8 cellular contexts compared by ENCODE assay signal in genomic region chr2:17148298-17149228, GRCh38.
DNase-seq lines count a peak whose midpoint lies in the region; ATAC-seq and TF ChIP-seq lines count a peak whose summit lies in the region.

No MANE protein-coding gene starts in this region.

- H3K36me3 Mint-ChIP-seq in brain (no peaks in the 10 kb centered on the region), nephron progenitor cell (ENCODE audit: low read depth) (no peaks in the 10 kb centered on the region)
- H3K36me3 Mint-ChIP-seq in activated naive CD4-positive, alpha-beta T cell treated with anti-CD3 and anti-CD28 coated beads, Interleukin-2, amount 50 U/mL, for 72 hours: no peaks in the 10 kb centered on the region

- H3K4me3 Mint-ChIP-seq in brain: no peak overlapping the region
- peak overlapping the region; percentile 4 for H3K4me3 Mint-ChIP-seq in nephron progenitor cell

- TF ChIP-seq CTCF in GM12874 (IDR thresholded peaks at IDR 0.05; ENCODE audit: insufficient read depth, low read depth, low read length) (0 out of 2 replicates have a peak, but pooled peaks have one; percentile 22), brain (conservative IDR thresholded peaks at IDR 0.05) (peak; percentile 45 to 71), nephron progenitor cell (IDR thresholded peaks at IDR 0.05) (peak; percentile 39)

- H3K4me1 Mint-ChIP-seq in brain (peaks cover 19% of the 10 kb centered on the region), nephron progenitor cell (peaks cover 42% of the 10 kb centered on the region)

- no peaks in the 10 kb centered on the region for H3K9me3 Mint-ChIP-seq in brain
- H3K9me3 Mint-ChIP-seq in nephron progenitor cell: no peaks in the 10 kb centered on the region
- H3K9me3 Mint-ChIP-seq in activated naive CD4-positive, alpha-beta T cell treated with anti-CD3 and anti-CD28 coated beads, Interleukin-2, amount 50 U/mL, for 72 hours: peaks cover 7 to 10% of the 10 kb centered on the region in 2 donors

- peak; percentile 1 for DNase-seq in M059J (ENCODE audit: low read depth)
- peak; percentile 36 for DNase-seq in nephron progenitor cell
- no peak for DNase-seq in activated naive CD4-positive, alpha-beta T cell treated with anti-CD3 and anti-CD28 coated beads, Interleukin-2, amount 50 U/mL, for 72 hours (ENCODE audit: low spot score in 2 of 2)
- no peak for DNase-seq in occipital lobe (lab: John Stamatoyannopoulos, UW)
- DNase-seq in NCI-H1105 (lab: John Stamatoyannopoulos, UW): no peak

- peak overlapping the region in 1 of 5 experiments; percentile 43 for H3K27ac Mint-ChIP-seq in brain
- peak overlapping the region; percentile 86 for H3K27ac Mint-ChIP-seq in nephron progenitor cell
- H3K27ac Mint-ChIP-seq in activated naive CD4-positive, alpha-beta T cell treated with anti-CD3 and anti-CD28 coated beads, Interleukin-2, amount 50 U/mL, for 72 hours: no peak overlapping the region

- ATAC-seq in activated naive CD4-positive, alpha-beta T cell treated with anti-CD3 and anti-CD28 coated beads, Interleukin-2, amount 50 U/mL, for 72 hours: no peak
- ATAC-seq in GM19467 (IDR thresholded peaks at IDR 0.05; ENCODE audit: unreplicated experiment): no peak

- no peaks in the 10 kb centered on the region for H3K27me3 Mint-ChIP-seq in brain
- peaks cover 3% of the 10 kb centered on the region for H3K27me3 Mint-ChIP-seq in nephron progenitor cell (ENCODE audit: low read depth, poor library complexity)

Comparison
In these comparisons a context has a peak if more than half of its experiments do, and no peak if none do; other contexts are left out.
1. DNase-seq: peak in M059J (single experiment) and nephron progenitor cell (single experiment); none in activated naive CD4-positive, alpha-beta T cell treated with anti-CD3 and anti-CD28 coated beads, Interleukin-2, amount 50 U/mL, for 72 hours (0 of 2), occipital lobe (single experiment) and NCI-H1105 (single experiment).
2. Peak in every context shown above with its lines, with median percentiles within 50 percentile points of each other: CTCF ChIP-seq.